Comparison of ENCODE assay signal across 15 cellular contexts in genomic region chrX:153125696-153126095, GRCh38. TPM values are rescaled to one million over a fixed set of nuclear protein-coding genes. Genes with fewer than 3 reads are reported as not detected.
"Had no signal": no experiment of that assay in that cellular context is flagged by ENCODE, and none has a peak within 500 bp of the region (broad histone marks: within the 10 kb centered on the region; RNA-seq: fewer than 3 reads in every experiment).

No MANE protein-coding gene starts in this region.

RNA-seq across cellular contexts. Expression of gene MAGEA1, which starts 53.4 kb away (rescaled TPM):
- total RNA-seq: activated B cell treated with CpG ODN at 0.5 μM for 24 hours; activated CD4-positive, alpha-beta memory T cell treated with anti-CD3 and anti-CD28 coated beads for 36 hours; activated CD4-positive, alpha-beta memory T cell treated with anti-CD3 and anti-CD28 coated beads, Interleukin-2, amount 10 ng/mL, durations not matched to agents 7 days and 5 days; activated CD4-positive, alpha-beta T cell treated with anti-CD3 and anti-CD28 coated beads for 36 hours; activated CD4-positive, alpha-beta T cell treated with anti-CD3 and anti-CD28 coated beads, Interleukin-2, amount 10 ng/mL, durations not matched to agents 24 days and 14 days; activated CD4-positive, alpha-beta T cell treated with anti-CD3 and anti-CD28 coated beads, Interleukin-2, amount 10 ng/mL, durations not matched to agents 7 days and 5 days; activated CD8-positive, alpha-beta memory T cell treated with anti-CD3 and anti-CD28 coated beads for 36 hours; activated CD8-positive, alpha-beta memory T cell treated with anti-CD3 and anti-CD28 coated beads, Interleukin-2, amount 10 ng/mL, durations not matched to agents 7 days and 5 days; activated CD8-positive, alpha-beta T cell treated with anti-CD3 and anti-CD28 coated beads for 36 hours; activated CD8-positive, alpha-beta T cell treated with anti-CD3 and anti-CD28 coated beads, Interleukin-2, amount 10 ng/mL, durations not matched to agents 7 days and 5 days; T-cell; T-helper 1 cell treated with Interleukin-12 subunit alpha and Interleukin-12 subunit beta and Interleukin-4 antibody, amounts not matched to agents 30 ng/mL and 1 ng/mL, for 36 hours; T-helper 17 cell; T-helper 2 cell treated with Interferon-gamma antibody and Interleukin-4, amounts not matched to agents 100 ng/mL and 5 ng/mL, for 36 hours; WTC11 had no signal
